ENCODE assay signal across 19 cellular contexts in the genomic region with DNA sequence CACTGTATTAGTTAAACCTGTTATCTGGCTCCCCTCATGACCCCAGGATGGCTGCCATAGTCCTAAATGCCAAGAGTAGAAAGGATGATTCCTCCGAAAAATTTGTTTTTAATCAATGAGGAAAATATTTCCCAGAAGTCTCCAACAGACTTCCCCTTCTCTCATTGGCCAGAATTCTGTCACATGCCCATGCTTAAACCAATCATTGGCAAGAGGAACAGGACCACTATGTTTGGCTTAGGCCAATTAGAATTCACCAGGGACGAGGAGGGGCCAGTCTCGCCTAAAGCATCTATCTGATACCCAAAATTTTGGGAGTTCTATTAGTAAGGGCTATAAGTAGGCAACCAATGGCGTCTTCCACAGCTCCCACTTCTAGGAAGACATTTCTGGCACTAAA.
"Had no signal": no experiment of that assay in that cellular context is flagged by ENCODE, and none has a peak within 500 bp of the region (broad histone marks: within the 10 kb centered on the region; RNA-seq: fewer than 3 reads in every experiment).

No MANE protein-coding gene starts in this region.

- H3K36me3 ChIP-seq: colonic mucosa, esophagus muscularis mucosa, gastroesophageal sphincter, heart left ventricle, left lung, lower lobe of right lung had no signal

- H3K4me3 ChIP-seq: colonic mucosa, esophagus muscularis mucosa, gastroesophageal sphincter, heart left ventricle, hepatocyte, left lung, lower lobe of right lung, mucosa of descending colon had no signal

- H3K27me3 Mint-ChIP-seq: naive B cell had no signal

- H3K4me3 Mint-ChIP-seq: dendritic cell treated with granulocyte-macrophage colony-stimulating factor and Interleukin-4, amounts not matched to agents 40 ng/mL and 50 ng/mL, for 4 days; effector memory CD8-positive, alpha-beta T cell; mesothelial cell of epicardium had no signal

- H3K27ac Mint-ChIP-seq: dendritic cell treated with granulocyte-macrophage colony-stimulating factor and Interleukin-4, amounts not matched to agents 40 ng/mL and 50 ng/mL, for 4 days; effector memory CD8-positive, alpha-beta T cell; mesothelial cell of epicardium had no signal

- H3K9me3 ChIP-seq: colonic mucosa, esophagus muscularis mucosa, gastroesophageal sphincter, left lung, lower lobe of right lung, mucosa of descending colon had no signal

- DNase-seq: colonic mucosa; cortex of kidney; effector CD8-positive, alpha-beta T cell; effector memory CD8-positive, alpha-beta T cell; foreskin keratinocyte; heart left ventricle; hypothalamus; left cardiac atrium; left lung; left ventricle myocardium superior; lower lobe of right lung; mesenchymal stem cell; mucosa of descending colon; naive B cell had no signal

- H3K4me1 Mint-ChIP-seq: mesothelial cell of epicardium had no signal

- H3K4me1 ChIP-seq: colonic mucosa, left lung, lower lobe of right lung had no signal

- H3K9me3 Mint-ChIP-seq: effector memory CD8-positive, alpha-beta T cell had no signal

- H3K27ac ChIP-seq: colonic mucosa, esophagus muscularis mucosa, foreskin keratinocyte, gastroesophageal sphincter, heart left ventricle, hepatocyte, left lung, lower lobe of right lung had no signal

- H3K36me3 Mint-ChIP-seq: mesothelial cell of epicardium had no signal

- H3K27me3 ChIP-seq: colonic mucosa, esophagus muscularis mucosa, foreskin keratinocyte, gastroesophageal sphincter, heart left ventricle, hepatocyte, left lung had no signal
